ENCODE assay signal across 2 cellular contexts in the genomic region with DNA sequence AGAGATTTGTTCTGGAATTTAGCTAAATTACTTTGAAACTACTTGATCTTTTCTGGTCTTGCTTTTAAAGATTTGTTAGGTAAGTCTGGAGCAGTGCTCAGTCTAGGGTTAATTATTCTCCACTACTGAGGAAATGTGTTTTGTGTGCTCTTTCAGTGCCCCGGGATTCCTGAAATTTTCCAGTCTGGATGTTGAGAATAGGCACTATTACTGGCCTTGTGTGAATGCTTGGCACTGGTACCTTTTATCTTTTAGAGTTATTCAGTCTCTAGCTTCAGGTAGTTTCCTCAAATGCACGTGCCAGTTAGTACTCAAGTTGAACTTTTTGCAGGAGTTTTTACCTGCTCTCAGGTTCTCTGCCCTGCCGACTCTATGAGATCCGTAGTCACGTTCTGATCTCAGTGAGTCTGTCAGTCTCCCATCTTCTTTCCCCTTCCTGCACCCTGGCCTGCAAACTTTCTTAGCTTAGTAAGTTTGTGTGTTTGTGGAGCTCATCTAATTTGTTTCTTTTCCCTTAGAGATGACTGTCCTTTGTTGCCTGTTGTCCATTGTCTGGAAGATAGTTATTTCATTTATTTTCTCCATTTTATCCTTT.
TF ChIP-seq lines count a peak whose summit lies in the region.

No MANE protein-coding gene starts in this region.

TF ChIP-seq in IMR-90, 13 proteins besides CTCF, POLR2A, EP300 and RAD21:
- TF ChIP-seq NFE2L2 (IDR thresholded peaks at IDR 0.05; ENCODE audit: low read depth, low read length) (no peak), CHD1 (IDR thresholded peaks at IDR 0.05; ENCODE audit: low read depth, low read length) (no peak), SMC3 (IDR thresholded peaks at IDR 0.05; ENCODE audit: low read depth, low read length) (no peak), MXI1 (IDR thresholded peaks at IDR 0.05; ENCODE audit: borderline replicate concordance, low read depth, low read length) (no peak), MAZ (IDR thresholded peaks at IDR 0.05; ENCODE audit: borderline replicate concordance, low read depth, low read length) (no peak), FOS (IDR thresholded peaks at IDR 0.05; ENCODE audit: low read depth, low read length) (no peak), MAFK (IDR thresholded peaks at IDR 0.05; ENCODE audit: low read depth, low read length) (no peak), RCOR1 (IDR thresholded peaks at IDR 0.05; ENCODE audit: insufficient replicate concordance, low read length) (no peak), CEBPB (IDR thresholded peaks at IDR 0.05; ENCODE audit: low read depth, low read length) (no peak), BHLHE40 (IDR thresholded peaks at IDR 0.05; ENCODE audit: low read depth, low read length) (no peak), RFX5 (IDR thresholded peaks at IDR 0.05; ENCODE audit: low read depth, low read length) (no peak)
- TF ChIP-seq, protein P1, sequence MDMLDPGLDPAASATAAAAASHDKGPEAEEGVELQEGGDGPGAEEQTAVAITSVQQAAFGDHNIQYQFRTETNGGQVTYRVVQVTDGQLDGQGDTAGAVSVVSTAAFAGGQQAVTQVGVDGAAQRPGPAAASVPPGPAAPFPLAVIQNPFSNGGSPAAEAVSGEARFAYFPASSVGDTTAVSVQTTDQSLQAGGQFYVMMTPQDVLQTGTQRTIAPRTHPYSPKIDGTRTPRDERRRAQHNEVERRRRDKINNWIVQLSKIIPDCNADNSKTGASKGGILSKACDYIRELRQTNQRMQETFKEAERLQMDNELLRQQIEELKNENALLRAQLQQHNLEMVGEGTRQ (IDR thresholded peaks at IDR 0.05; ENCODE audit: low read depth, low read length): no peak
- TF ChIP-seq, protein P2, sequence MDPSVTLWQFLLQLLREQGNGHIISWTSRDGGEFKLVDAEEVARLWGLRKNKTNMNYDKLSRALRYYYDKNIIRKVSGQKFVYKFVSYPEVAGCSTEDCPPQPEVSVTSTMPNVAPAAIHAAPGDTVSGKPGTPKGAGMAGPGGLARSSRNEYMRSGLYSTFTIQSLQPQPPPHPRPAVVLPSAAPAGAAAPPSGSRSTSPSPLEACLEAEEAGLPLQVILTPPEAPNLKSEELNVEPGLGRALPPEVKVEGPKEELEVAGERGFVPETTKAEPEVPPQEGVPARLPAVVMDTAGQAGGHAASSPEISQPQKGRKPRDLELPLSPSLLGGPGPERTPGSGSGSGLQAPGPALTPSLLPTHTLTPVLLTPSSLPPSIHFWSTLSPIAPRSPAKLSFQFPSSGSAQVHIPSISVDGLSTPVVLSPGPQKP (IDR thresholded peaks at IDR 0.05; ENCODE audit: borderline replicate concordance, low read depth, low read length): no peak

TF ChIP-seq in SK-N-SH treated with all-trans-retinoic acid at 6 μM for 48 hours, 23 proteins besides CTCF, POLR2A, EP300 and RAD21:
- TF ChIP-seq, protein P3, sequence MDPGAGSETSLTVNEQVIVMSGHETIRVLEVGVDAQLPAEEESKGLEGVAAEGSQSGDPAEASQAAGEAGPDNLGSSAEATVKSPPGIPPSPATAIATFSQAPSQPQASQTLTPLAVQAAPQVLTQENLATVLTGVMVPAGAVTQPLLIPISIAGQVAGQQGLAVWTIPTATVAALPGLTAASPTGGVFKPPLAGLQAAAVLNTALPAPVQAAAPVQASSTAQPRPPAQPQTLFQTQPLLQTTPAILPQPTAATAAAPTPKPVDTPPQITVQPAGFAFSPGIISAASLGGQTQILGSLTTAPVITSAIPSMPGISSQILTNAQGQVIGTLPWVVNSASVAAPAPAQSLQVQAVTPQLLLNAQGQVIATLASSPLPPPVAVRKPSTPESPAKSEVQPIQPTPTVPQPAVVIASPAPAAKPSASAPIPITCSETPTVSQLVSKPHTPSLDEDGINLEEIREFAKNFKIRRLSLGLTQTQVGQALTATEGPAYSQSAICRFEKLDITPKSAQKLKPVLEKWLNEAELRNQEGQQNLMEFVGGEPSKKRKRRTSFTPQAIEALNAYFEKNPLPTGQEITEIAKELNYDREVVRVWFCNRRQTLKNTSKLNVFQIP (CRISPR knock-in tag; IDR thresholded peaks at IDR 0.05; ENCODE audit: borderline replicate concordance, low read depth): no peak
- TF ChIP-seq ZFP3 (CRISPR knock-in tag; IDR thresholded peaks at IDR 0.05) (no peak), SNAI2 (CRISPR knock-in tag; IDR thresholded peaks at IDR 0.05) (no peak), ARNTL (CRISPR knock-in tag; IDR thresholded peaks at IDR 0.05; ENCODE audit: borderline replicate concordance, low read depth) (no peak), ZNF70 (CRISPR knock-in tag; IDR thresholded peaks at IDR 0.05) (no peak), TOX (CRISPR knock-in tag; IDR thresholded peaks at IDR 0.05; ENCODE audit: borderline replicate concordance) (no peak), RARB (CRISPR knock-in tag; IDR thresholded peaks at IDR 0.05) (no peak), ZFP30 (CRISPR knock-in tag; IDR thresholded peaks at IDR 0.05) (no peak)
- TF ChIP-seq, protein P4, sequence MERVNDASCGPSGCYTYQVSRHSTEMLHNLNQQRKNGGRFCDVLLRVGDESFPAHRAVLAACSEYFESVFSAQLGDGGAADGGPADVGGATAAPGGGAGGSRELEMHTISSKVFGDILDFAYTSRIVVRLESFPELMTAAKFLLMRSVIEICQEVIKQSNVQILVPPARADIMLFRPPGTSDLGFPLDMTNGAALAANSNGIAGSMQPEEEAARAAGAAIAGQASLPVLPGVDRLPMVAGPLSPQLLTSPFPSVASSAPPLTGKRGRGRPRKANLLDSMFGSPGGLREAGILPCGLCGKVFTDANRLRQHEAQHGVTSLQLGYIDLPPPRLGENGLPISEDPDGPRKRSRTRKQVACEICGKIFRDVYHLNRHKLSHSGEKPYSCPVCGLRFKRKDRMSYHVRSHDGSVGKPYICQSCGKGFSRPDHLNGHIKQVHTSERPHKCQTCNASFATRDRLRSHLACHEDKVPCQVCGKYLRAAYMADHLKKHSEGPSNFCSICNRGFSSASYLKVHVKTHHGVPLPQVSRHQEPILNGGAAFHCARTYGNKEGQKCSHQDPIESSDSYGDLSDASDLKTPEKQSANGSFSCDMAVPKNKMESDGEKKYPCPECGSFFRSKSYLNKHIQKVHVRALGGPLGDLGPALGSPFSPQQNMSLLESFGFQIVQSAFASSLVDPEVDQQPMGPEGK (CRISPR knock-in tag; IDR thresholded peaks at IDR 0.05; ENCODE audit: borderline replicate concordance): no peak
- TF ChIP-seq, protein P5, sequence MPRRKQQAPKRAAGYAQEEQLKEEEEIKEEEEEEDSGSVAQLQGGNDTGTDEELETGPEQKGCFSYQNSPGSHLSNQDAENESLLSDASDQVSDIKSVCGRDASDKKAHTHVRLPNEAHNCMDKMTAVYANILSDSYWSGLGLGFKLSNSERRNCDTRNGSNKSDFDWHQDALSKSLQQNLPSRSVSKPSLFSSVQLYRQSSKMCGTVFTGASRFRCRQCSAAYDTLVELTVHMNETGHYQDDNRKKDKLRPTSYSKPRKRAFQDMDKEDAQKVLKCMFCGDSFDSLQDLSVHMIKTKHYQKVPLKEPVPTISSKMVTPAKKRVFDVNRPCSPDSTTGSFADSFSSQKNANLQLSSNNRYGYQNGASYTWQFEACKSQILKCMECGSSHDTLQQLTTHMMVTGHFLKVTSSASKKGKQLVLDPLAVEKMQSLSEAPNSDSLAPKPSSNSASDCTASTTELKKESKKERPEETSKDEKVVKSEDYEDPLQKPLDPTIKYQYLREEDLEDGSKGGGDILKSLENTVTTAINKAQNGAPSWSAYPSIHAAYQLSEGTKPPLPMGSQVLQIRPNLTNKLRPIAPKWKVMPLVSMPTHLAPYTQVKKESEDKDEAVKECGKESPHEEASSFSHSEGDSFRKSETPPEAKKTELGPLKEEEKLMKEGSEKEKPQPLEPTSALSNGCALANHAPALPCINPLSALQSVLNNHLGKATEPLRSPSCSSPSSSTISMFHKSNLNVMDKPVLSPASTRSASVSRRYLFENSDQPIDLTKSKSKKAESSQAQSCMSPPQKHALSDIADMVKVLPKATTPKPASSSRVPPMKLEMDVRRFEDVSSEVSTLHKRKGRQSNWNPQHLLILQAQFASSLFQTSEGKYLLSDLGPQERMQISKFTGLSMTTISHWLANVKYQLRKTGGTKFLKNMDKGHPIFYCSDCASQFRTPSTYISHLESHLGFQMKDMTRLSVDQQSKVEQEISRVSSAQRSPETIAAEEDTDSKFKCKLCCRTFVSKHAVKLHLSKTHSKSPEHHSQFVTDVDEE (CRISPR knock-in tag; IDR thresholded peaks at IDR 0.05): no peak
- TF ChIP-seq, protein P6, sequence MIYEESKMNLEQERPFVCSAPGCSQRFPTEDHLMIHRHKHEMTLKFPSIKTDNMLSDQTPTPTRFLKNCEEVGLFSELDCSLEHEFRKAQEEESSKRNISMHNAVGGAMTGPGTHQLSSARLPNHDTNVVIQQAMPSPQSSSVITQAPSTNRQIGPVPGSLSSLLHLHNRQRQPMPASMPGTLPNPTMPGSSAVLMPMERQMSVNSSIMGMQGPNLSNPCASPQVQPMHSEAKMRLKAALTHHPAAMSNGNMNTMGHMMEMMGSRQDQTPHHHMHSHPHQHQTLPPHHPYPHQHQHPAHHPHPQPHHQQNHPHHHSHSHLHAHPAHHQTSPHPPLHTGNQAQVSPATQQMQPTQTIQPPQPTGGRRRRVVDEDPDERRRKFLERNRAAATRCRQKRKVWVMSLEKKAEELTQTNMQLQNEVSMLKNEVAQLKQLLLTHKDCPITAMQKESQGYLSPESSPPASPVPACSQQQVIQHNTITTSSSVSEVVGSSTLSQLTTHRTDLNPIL (CRISPR knock-in tag; IDR thresholded peaks at IDR 0.05; ENCODE audit: low read depth): no peak
